In genomic region chr1:189669846-189670245, GRCh38 we compare ENCODE assay signal across 24 cellular contexts.
A peak's percentile ranks its signal among the peaks of the same experiment; 100 is the strongest.
DNase-seq lines count a peak whose midpoint lies in the region; ATAC-seq and TF ChIP-seq lines count a peak whose summit lies in the region.
"Had no signal": no experiment of that assay in that cellular context is flagged by ENCODE, and none has a peak within 500 bp of the region (broad histone marks: within the 10 kb centered on the region; RNA-seq: fewer than 3 reads in every experiment).

No MANE protein-coding gene starts in this region.

- DNase-seq in MG63 (peak; percentile 41), adipocyte (ENCODE audit: low read depth) (peak; percentile 59), foreskin fibroblast (peak; percentile 21 to 74), activated gamma-delta T cell (lab: John Stamatoyannopoulos, UW) (no peak), type B pancreatic cell (ENCODE audit: extremely low spot score, unreplicated experiment) (no peak)
- DNase-seq: activated CD4-positive, alpha-beta T cell treated with anti-CD3 and anti-CD28 coated beads, Interleukin-2, amount 50 U/mL, for 48 hours; activated CD8-positive, alpha-beta memory T cell treated with anti-CD3 and anti-CD28 coated beads, Interleukin-2, amount 50 U/mL, for 4 hours; CD4-positive, alpha-beta memory T cell; endodermal cell; lower lobe of right lung; NCI-H1694 treated with DMSO at 0.1 percent for 48 hours; NCI-H2171 treated with DMSO at 0.1 percent for 48 hours; NCI-H524 treated with DMSO at 0.1 percent for 48 hours; nephron progenitor cell; pancreas; right lobe of liver; stimulated activated naive CD8-positive, alpha-beta T cell treated with anti-CD3 and anti-CD28 coated beads, Interleukin-15, Interleukin-2, amounts not matched to agents 100 U/mL and 50 U/mL, for 24 hours had no signal

- H3K27me3 ChIP-seq in MG63, result no peaks in the 10 kb centered on the region
- H3K27me3 ChIP-seq in adipocyte (replicated peaks; ENCODE audit: control insufficient read depth, insufficient read depth, low read length), result no peaks in the 10 kb centered on the region
- H3K27me3 ChIP-seq: esophagus muscularis mucosa, pancreas, right lobe of liver had no signal

- no peak for ATAC-seq in HG02571 (IDR thresholded peaks at IDR 0.05; ENCODE audit: unreplicated experiment)
- ATAC-seq in GM21390 (IDR thresholded peaks at IDR 0.05; ENCODE audit: unreplicated experiment), result no peak
- ATAC-seq: lower lobe of right lung; pancreas; right lobe of liver; stimulated activated naive CD8-positive, alpha-beta T cell treated with anti-CD3 and anti-CD28 coated beads, Interleukin-15, Interleukin-2, amounts not matched to agents 100 U/mL and 50 U/mL, for 24 hours had no signal

- no peaks in the 10 kb centered on the region for H3K36me3 Mint-ChIP-seq in type B pancreatic cell
- H3K36me3 Mint-ChIP-seq: activated naive CD8-positive, alpha-beta T cell; brain; CD4-positive, alpha-beta memory T cell had no signal

- TF ChIP-seq CTCF in foreskin fibroblast (IDR thresholded peaks at IDR 0.05; ENCODE audit: low read depth, low read length) (no peak), type B pancreatic cell (conservative IDR thresholded peaks at IDR 0.05) (no peak)

- no peaks in the 10 kb centered on the region; the same call in 1 of the 2 replicates for H3K9me3 ChIP-seq in MG63
- no peaks in the 10 kb centered on the region for H3K9me3 ChIP-seq in adipocyte (ENCODE audit: control insufficient read depth, low read length)
- H3K9me3 ChIP-seq: esophagus muscularis mucosa, lower lobe of right lung, pancreas, right lobe of liver, thoracic aorta had no signal

- H3K27ac Mint-ChIP-seq in type B pancreatic cell, result no peak overlapping the region
- H3K27ac Mint-ChIP-seq: activated naive CD8-positive, alpha-beta T cell; activated T-helper 2 cell treated with anti-CD3 and anti-CD28 coated beads, Interferon-gamma antibody, Interleukin-2, Interleukin-4, amounts not matched to agents 10 μg/mL and 5 μg/mL and 100 μg/mL, durations not matched to agents 14 hours and 24 hours and 36 hours; brain; CD4-positive, alpha-beta memory T cell; endodermal cell; nephron progenitor cell had no signal

- no peaks in the 10 kb centered on the region for H3K9me3 Mint-ChIP-seq in type B pancreatic cell
- H3K9me3 Mint-ChIP-seq: endodermal cell, nephron progenitor cell had no signal

- H3K36me3 ChIP-seq in MG63 (no peaks in the 10 kb centered on the region), adipocyte (ENCODE audit: control insufficient read depth, insufficient read depth, low read length, severe bottlenecking) (no peaks in the 10 kb centered on the region)
- H3K36me3 ChIP-seq: esophagus muscularis mucosa, lower lobe of right lung, pancreas, right lobe of liver, thoracic aorta had no signal

- H3K9ac ChIP-seq in adipocyte (ENCODE audit: low read length), result no peak overlapping the region

- H3K4me3 ChIP-seq in MG63, result no peak overlapping the region
- no peak overlapping the region for H3K4me3 ChIP-seq in adipocyte (ENCODE audit: low read length)
- no peak overlapping the region for H3K4me3 ChIP-seq in foreskin fibroblast (ENCODE audit: low read depth in 1 of 2, low read length in 2 of 2)
- H3K4me3 ChIP-seq: esophagus muscularis mucosa, lower lobe of right lung, pancreas, right lobe of liver, thoracic aorta had no signal

- H3K4me1 Mint-ChIP-seq in type B pancreatic cell (ENCODE audit: unreplicated experiment), result no peaks in the 10 kb centered on the region
- H3K4me1 Mint-ChIP-seq: brain; CD4-positive, alpha-beta memory T cell; nephron progenitor cell had no signal

- H3K27me3 Mint-ChIP-seq in type B pancreatic cell, result no peaks in the 10 kb centered on the region
- H3K27me3 Mint-ChIP-seq: activated naive CD8-positive, alpha-beta T cell; brain; CD4-positive, alpha-beta memory T cell had no signal

- no peak overlapping the region for H3K4me3 Mint-ChIP-seq in type B pancreatic cell
- H3K4me3 Mint-ChIP-seq: activated naive CD8-positive, alpha-beta T cell; brain; CD4-positive, alpha-beta memory T cell; endodermal cell; nephron progenitor cell had no signal

- no peaks in the 10 kb centered on the region for H3K4me1 ChIP-seq in adipocyte (ENCODE audit: control insufficient read depth, insufficient read depth, low read length)
- H3K4me1 ChIP-seq: esophagus muscularis mucosa, lower lobe of right lung, pancreas, right lobe of liver had no signal

Comparison
In these comparisons a context has a peak if more than half of its experiments do, and no peak if none do; other contexts are left out.
1. DNase-seq: peak in MG63 (single experiment), adipocyte (single experiment) and foreskin fibroblast (2 of 2); none in activated gamma-delta T cell (single experiment) and type B pancreatic cell (single experiment).